In the genomic region with DNA sequence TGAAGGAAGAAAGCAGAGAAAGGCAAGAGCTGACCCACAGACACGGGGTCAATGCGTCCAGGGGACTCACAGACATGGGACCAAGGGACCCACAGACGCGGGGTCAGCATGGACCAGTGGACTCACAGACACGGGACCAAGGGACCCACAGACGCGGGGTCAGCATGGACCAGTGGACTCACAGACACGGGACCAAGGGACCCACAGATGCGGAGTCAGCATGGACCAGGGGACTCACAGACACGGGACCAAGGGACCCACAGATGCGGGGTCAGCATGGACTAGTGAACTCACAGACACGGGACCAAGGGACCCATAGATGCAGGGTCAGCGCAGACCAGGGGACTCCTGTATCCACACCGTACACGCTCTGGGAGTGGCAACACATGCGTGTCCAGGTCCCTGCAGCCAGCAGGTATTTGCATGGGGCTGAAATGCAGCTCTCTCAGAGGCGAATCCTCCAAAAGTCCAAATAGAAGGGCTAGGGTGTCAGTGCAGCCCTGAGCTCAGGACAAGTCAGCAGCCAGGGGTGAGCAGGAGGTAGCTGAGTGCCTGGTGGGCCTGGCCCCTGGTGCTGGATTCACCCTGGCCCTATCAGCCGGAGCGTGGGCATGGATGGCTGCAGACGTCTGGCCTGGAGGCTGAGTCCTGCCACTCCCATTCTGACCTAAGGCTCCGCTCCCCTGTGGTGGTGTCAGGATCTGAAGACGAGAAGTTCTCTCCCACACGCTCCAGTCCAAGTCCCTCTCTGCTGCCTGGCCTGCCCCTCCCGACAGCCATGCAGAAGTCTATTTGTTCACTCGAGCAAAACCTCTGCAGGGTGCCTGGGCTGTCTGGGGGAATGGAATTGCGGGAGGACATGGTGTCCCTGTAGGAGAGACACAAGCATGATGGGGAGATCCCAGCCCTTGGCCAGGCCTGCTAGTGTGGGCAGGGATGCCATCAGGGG, we compare ENCODE assay signal across 32 cellular contexts. TPM values are rescaled to one million over a fixed set of nuclear protein-coding genes. Genes with fewer than 3 reads are reported as not detected.
DNase-seq lines count a peak whose midpoint lies in the region; ATAC-seq, FAIRE-seq and TF ChIP-seq lines count a peak whose summit lies in the region.
"Had no signal": no experiment of that assay in that cellular context is flagged by ENCODE, and none has a peak within 500 bp of the region (broad histone marks: within the 10 kb centered on the region; RNA-seq: fewer than 3 reads in every experiment).

No MANE protein-coding gene starts in this region.

- no peak for TF ChIP-seq EP300 in HepG2 (IDR thresholded peaks at IDR 0.05; ENCODE audit: low read depth in 2 of 2, low read length in 2 of 2)
- TF ChIP-seq EP300 in HepG2 (CRISPR knock-in tag; IDR thresholded peaks at IDR 0.05; ENCODE audit: borderline replicate concordance): no peak

- H3K4me3 Mint-ChIP-seq in neural progenitor cell: peak overlapping the region; percentile 48
- H3K4me3 Mint-ChIP-seq: activated naive CD4-positive, alpha-beta T cell treated with anti-CD3 and anti-CD28 coated beads for 36 hours; activated T-cell treated with anti-CD3 and anti-CD28 coated beads, Interleukin-2, amount 50 U/mL, for 72 hours; central memory CD8-positive, alpha-beta T cell; natural killer cell had no signal

- H4K20me1 ChIP-seq in HepG2 (ENCODE audit: insufficient read depth, low read length) (no peaks in the 10 kb centered on the region), neural progenitor cell (ENCODE audit: low read depth) (no peaks in the 10 kb centered on the region)

- no peaks in the 10 kb centered on the region for H3K9me3 ChIP-seq in HepG2 (ENCODE audit: low read length)
- no peaks in the 10 kb centered on the region for H3K9me3 ChIP-seq in right lobe of liver
- no peaks in the 10 kb centered on the region for H3K9me3 ChIP-seq in neural progenitor cell (ENCODE audit: low read depth)
- H3K9me3 ChIP-seq in vagina: no peaks in the 10 kb centered on the region
- H3K9me3 ChIP-seq: heart left ventricle, lower lobe of right lung, mucosa of descending colon, pancreas had no signal

- H3K4me1 Mint-ChIP-seq in neural progenitor cell: peaks cover 18% of the 10 kb centered on the region

- H3K79me2 ChIP-seq in HepG2 (ENCODE audit: insufficient read depth, low read length): no peaks in the 10 kb centered on the region
- no peaks in the 10 kb centered on the region for H3K79me2 ChIP-seq in neural progenitor cell (ENCODE audit: low read depth)

- H3K4me2 ChIP-seq in HepG2 (ENCODE audit: low read depth, low read length) (no peak overlapping the region), neural progenitor cell (peak overlapping the region; percentile 10)

- CTCF ChIA-PET in HepG2 (lab: Yijun Ruan, JAX; ENCODE audit: low intra/inter-chr PET ratio, low total read pairs): no interaction called here

- ATAC-seq in HepG2 (peak; percentile 11), right lobe of liver (no peak), GM21786 (IDR thresholded peaks at IDR 0.05; ENCODE audit: unreplicated experiment) (no peak)
- ATAC-seq: activated CD4-positive, CD25-positive, alpha-beta regulatory T cell treated with anti-CD3 and anti-CD28 coated beads, Interleukin-2, amount 50 U/mL, for 24 hours; activated T-cell treated with anti-CD3 and anti-CD28 coated beads, Interleukin-2, amount 50 U/mL, for 72 hours; GM12878; heart left ventricle; lower lobe of right lung; mucosa of descending colon; natural killer cell; pancreas had no signal

- H3K4me1 ChIP-seq in HepG2 (ENCODE audit: insufficient read depth, low read length) (peaks cover 6% of the 10 kb centered on the region; the same call in 1 of the 2 replicates), right lobe of liver (no peaks in the 10 kb centered on the region), neural progenitor cell (peaks cover 7% of the 10 kb centered on the region), vagina (peaks cover 10% of the 10 kb centered on the region)
- H3K4me1 ChIP-seq: heart left ventricle, lower lobe of right lung had no signal

- H3K9me3 Mint-ChIP-seq in neural progenitor cell: peaks cover 3% of the 10 kb centered on the region
- H3K9me3 Mint-ChIP-seq: activated naive CD4-positive, alpha-beta T cell treated with anti-CD3 and anti-CD28 coated beads for 36 hours; activated T-cell treated with anti-CD3 and anti-CD28 coated beads, Interleukin-2, amount 50 U/mL, for 72 hours; central memory CD8-positive, alpha-beta T cell; natural killer cell had no signal

- H3K9ac ChIP-seq in HepG2 (ENCODE audit: insufficient read depth, low read depth, low read length) (no peak overlapping the region), neural progenitor cell (no peak overlapping the region)

- TF ChIP-seq POLR2A in HepG2 (IDR thresholded peaks at IDR 0.05; ENCODE audit: insufficient read depth in 1 of 2, low read depth in 2 of 2, low read length in 2 of 2) (no peak), right lobe of liver (IDR thresholded peaks at IDR 0.05) (no peak), vagina (IDR thresholded peaks at IDR 0.05) (no peak)

- no peak overlapping the region for H2AFZ ChIP-seq in HepG2 (ENCODE audit: low read length)
- H2AFZ ChIP-seq in neural progenitor cell (replicated peaks): no peak overlapping the region

- 40% methylated on average over 13 of the region's 26 CpGs for WGBS in HepG2 (ENCODE audit: low lambda C conversion rate)
- WGBS in right lobe of liver (ENCODE audit: insufficient coverage, low coverage, low lambda C conversion rate, missing lambda C conversion rate): 78% methylated on average over 6 of the region's 26 CpGs

- H3K36me3 ChIP-seq in HepG2 (replicated peaks in 1 of 2; ENCODE audit: control insufficient read depth in 1 of 2, insufficient read depth in 2 of 2, low read length in 2 of 2) (no peaks in the 10 kb centered on the region), right lobe of liver (no peaks in the 10 kb centered on the region), neural progenitor cell (no peaks in the 10 kb centered on the region), vagina (no peaks in the 10 kb centered on the region)
- H3K36me3 ChIP-seq: heart left ventricle, lower lobe of right lung, pancreas had no signal

- in situ Hi-C loops in HepG2 (cut with HindIII; ENCODE audit: extremely low pct_ligation_motif_present, low pct_unique_long_range_greater_than_20kb): no loop called here

- no peak overlapping the region for H3K27ac ChIP-seq in HepG2 (ENCODE audit: extremely low read length, insufficient read depth, low read length)
- no peak overlapping the region for H3K27ac ChIP-seq in right lobe of liver
- H3K27ac ChIP-seq in neural progenitor cell: no peak overlapping the region
- no peak overlapping the region for H3K27ac ChIP-seq in vagina
- no peak overlapping the region for H3K27ac ChIP-seq in caudate nucleus (ENCODE audit: low read depth, low read length)
- H3K27ac ChIP-seq: heart left ventricle, lower lobe of right lung, pancreas had no signal

- TF ChIP-seq RAD21 in HepG2 (CRISPR knock-in tag; IDR thresholded peaks at IDR 0.05): no peak

- POLR2A ChIA-PET in HepG2 (lab: Yijun Ruan, JAX): no interaction called here

- BruUV-seq in HepG2 (replicated peaks; lab: Mats Ljungman, UMichigan): no TSS peak

- TF ChIP-seq CTCF in HepG2 (CRISPR knock-in tag; IDR thresholded peaks at IDR 0.05) (no peak), right lobe of liver (IDR thresholded peaks at IDR 0.05) (no peak), neural progenitor cell (IDR thresholded peaks at IDR 0.05) (no peak), vagina (IDR thresholded peaks at IDR 0.05) (no peak)

- H3K36me3 Mint-ChIP-seq in neural progenitor cell: no peaks in the 10 kb centered on the region
- H3K36me3 Mint-ChIP-seq: natural killer cell had no signal

- H3K27ac Mint-ChIP-seq in neural progenitor cell: peak overlapping the region; percentile 92
- H3K27ac Mint-ChIP-seq: activated naive CD4-positive, alpha-beta T cell treated with anti-CD3 and anti-CD28 coated beads for 36 hours; activated T-cell treated with anti-CD3 and anti-CD28 coated beads, Interleukin-2, amount 50 U/mL, for 72 hours; natural killer cell had no signal

- H3F3A ChIP-seq in neural progenitor cell (ENCODE audit: low read depth): no peaks in the 10 kb centered on the region

- peaks cover 6% of the 10 kb centered on the region for H3K27me3 Mint-ChIP-seq in neural progenitor cell (ENCODE audit: insufficient read depth, low read depth)

- FAIRE-seq in HepG2 (lab: Jason Lieb, UNC): no peak
- FAIRE-seq: endometrium, GM12878, keratinocyte, pancreas had no signal

- intact Hi-C loops in HepG2 (cut with micrococcal nuclease; ENCODE audit: unreplicated experiment): no loop called here
- intact Hi-C loops in right lobe of liver (cut with DNase I): no loop called here
- intact Hi-C loops in vagina (cut with DNase I): no loop called here

- H3K4me3 ChIP-seq in HepG2 (replicated peaks in 1 of 3; ENCODE audit: insufficient read depth in 1 of 3, low read depth in 2 of 3, low read length in 3 of 3) (no peak overlapping the region), right lobe of liver (no peak overlapping the region), neural progenitor cell (no peak overlapping the region), vagina (no peak overlapping the region)
- H3K4me3 ChIP-seq: GM12878, heart left ventricle, lower lobe of right lung, mucosa of descending colon, pancreas had no signal

- DNase-seq in HepG2 (ENCODE audit: low spot score): no peak
- DNase-seq in right lobe of liver: no peak
- peak; percentile 53 for DNase-seq in ecto neural progenitor cell (ENCODE audit: low spot score)
- DNase-seq in neural progenitor cell (ENCODE audit: low spot score): peak; percentile 41
- peak; percentile 69 to 79 for DNase-seq in vagina (ENCODE audit: extremely low spot score in 2 of 2)
- no peak for DNase-seq in caudate nucleus (lab: John Stamatoyannopoulos, UW)
- DNase-seq: activated naive CD4-positive, alpha-beta T cell treated with anti-CD3 and anti-CD28 coated beads for 36 hours; activated T-cell treated with anti-CD3 and anti-CD28 coated beads, Interleukin-2, amount 50 U/mL, for 72 hours; dermis blood vessel endothelial cell; DMS153; foreskin melanocyte; H7; heart left ventricle; IMR-90; lower lobe of right lung; natural killer cell; NCI-H1417 treated with DMSO at 0.1 percent for 48 hours; NCI-H345; NCI-H748 treated with DMSO at 0.1 percent for 48 hours; SHP77 treated with DMSO at 0.1 percent for 48 hours; stimulated activated CD4-positive, alpha-beta T cell treated with anti-CD3 and anti-CD28 coated beads, Interleukin-12 subunit alpha, Interleukin-12 subunit beta, amount 100 ng/mL, for 4 hours; stimulated activated CD4-positive, alpha-beta T cell treated with anti-CD3 and anti-CD28 coated beads, Interleukin-2, amount 100 ng/mL, for 48 hours; T-helper 2 cell; trophoblast cell had no signal

- peaks cover 11 to 75% of the 10 kb centered on the region in 2 experiments; a peak in 3 of 5 replicates for H3K27me3 ChIP-seq in HepG2 (ENCODE audit: control insufficient read depth in 1 of 2, insufficient read depth in 2 of 2, low read length in 2 of 2)
- H3K27me3 ChIP-seq in right lobe of liver: no peaks in the 10 kb centered on the region
- H3K27me3 ChIP-seq in neural progenitor cell: no peaks in the 10 kb centered on the region
- H3K27me3 ChIP-seq in vagina: no peaks in the 10 kb centered on the region
- H3K27me3 ChIP-seq: pancreas had no signal

RNA-seq across cellular contexts. Expression of a gene that starts 28.5 kb away (rescaled TPM):
- total RNA-seq in HepG2 (2016; rRNA removed; fragmentation: Illumina TruSeq; extraction: Trizol) (39.7 and 45.9 TPM in 2 replicates), right lobe of liver (10 to 100 TPM in 2 of 6 experiments, 1 to 10 TPM in 4; 4.2 to 11.4 (median 7.0) TPM), neural progenitor cell (ENCODE audit: low replicate concordance) (23.5 and 50.0 TPM in 2 replicates), vagina (21.1 TPM)
- total RNA-seq in HepG2 (2016; cell fraction: cytosol; rRNA removed; fragmentation: Illumina TruSeq; extraction: Trizol; ENCODE audit: low read depth): 26.8 and 30.8 TPM in 2 replicates
- total RNA-seq in HepG2 (2016; cell fraction: insoluble cytoplasmic fraction; rRNA removed; fragmentation: Illumina TruSeq; extraction: Trizol): 36.9 and 47.1 TPM in 2 replicates
- total RNA-seq in HepG2 (2016; cell fraction: membrane; rRNA removed; fragmentation: Illumina TruSeq; extraction: Trizol): 43.7 and 45.0 TPM in 2 replicates
- total RNA-seq in HepG2 (2016; cell fraction: nucleus; rRNA removed; fragmentation: Illumina TruSeq; extraction: Trizol): 27.3 and 30.5 TPM in 2 replicates
- 32.1 and 49.4 TPM in 2 replicates for polyA plus RNA-seq in HepG2 (2011; rRNA removed)
- 33.5 and 39.5 TPM in 2 replicates for polyA plus RNA-seq in HepG2 (2011; cell fraction: cytosol; rRNA removed)
- polyA plus RNA-seq in HepG2 (2011; cell fraction: nucleus; rRNA removed): 29.6 and 38.2 TPM in 2 replicates
- polyA plus RNA-seq in HepG2 (2012): 36.5 and 48.1 TPM in 2 replicates
- 37.2 and 42.5 TPM in 2 replicates for polyA plus RNA-seq in HepG2 (2016; cell fraction: cytosol; fragmentation: Illumina TruSeq; extraction: Trizol; ENCODE audit: low read depth)
- 36.2 and 38.9 TPM in 2 replicates for polyA plus RNA-seq in HepG2 (2016; cell fraction: insoluble cytoplasmic fraction; fragmentation: Illumina TruSeq; extraction: Trizol; ENCODE audit: low read depth)
- 38.3 and 46.2 TPM in 2 replicates for polyA plus RNA-seq in HepG2 (2016; cell fraction: membrane; fragmentation: Illumina TruSeq; extraction: Trizol; ENCODE audit: low read depth)
- 49.7 and 63.7 TPM in 2 replicates for polyA plus RNA-seq in HepG2 (2016; cell fraction: nucleus; fragmentation: Illumina TruSeq; extraction: Trizol; ENCODE audit: insufficient read depth, low read depth)
- 19.9 and 51.6 TPM in 2 replicates for polyA minus RNA-seq in HepG2 (2011; rRNA and poly(A)+ RNA removed; ENCODE audit: low replicate concordance)
- polyA minus RNA-seq in HepG2 (2011; cell fraction: cytosol; rRNA and poly(A)+ RNA removed): 14.5 and 14.9 TPM in 2 replicates
- 39.4 and 50.0 TPM in 2 replicates for polyA minus RNA-seq in HepG2 (2011; cell fraction: nucleus; rRNA and poly(A)+ RNA removed)

Comparison
In these comparisons a context has a peak if more than half of its experiments do, and no peak if none do; other contexts are left out.
1. DNase-seq: peak in ecto neural progenitor cell (single experiment), neural progenitor cell (single experiment) and vagina (2 of 2); none in HepG2 (single experiment), right lobe of liver (0 of 3) and caudate nucleus (0 of 61).